Comparison of ENCODE assay signal across 24 cellular contexts in genomic region chr9:82972446-82972845, GRCh38.
"Had no signal": no experiment of that assay in that cellular context is flagged by ENCODE, and none has a peak within 500 bp of the region (broad histone marks: within the 10 kb centered on the region; RNA-seq: fewer than 3 reads in every experiment).

No MANE protein-coding gene starts in this region.

- H3K27me3 ChIP-seq: pancreas, upper lobe of right lung, uterus had no signal

- H3K4me3 ChIP-seq: heart right ventricle, left ventricle myocardium inferior, lung, pancreas, prostate gland, skin epidermis, spleen, upper lobe of right lung, uterus had no signal

- ATAC-seq: heart right ventricle; naive thymus-derived CD8-positive, alpha-beta T cell; pancreas; right cardiac atrium; sciatic nerve; stimulated activated effector memory CD8-positive, alpha-beta T cell treated with anti-CD3 and anti-CD28 coated beads, Interleukin-12 subunit alpha, Interleukin-12 subunit beta, amount 100 ng/mL, for 72 hours; upper lobe of right lung had no signal

- FAIRE-seq: islet of Langerhans, kidney, pancreas had no signal

- H3K27ac ChIP-seq: heart right ventricle, left ventricle myocardium inferior, pancreas, prostate gland, skin epidermis, spleen, upper lobe of right lung, uterus had no signal

- H3K36me3 ChIP-seq: heart right ventricle, left ventricle myocardium inferior, pancreas, prostate gland, spleen, upper lobe of right lung, uterus had no signal

- H3K9me3 ChIP-seq: pancreas, prostate gland, upper lobe of right lung, uterus had no signal

- DNase-seq: heart right ventricle; hypothalamus; immature natural killer cell; kidney; left ventricle myocardium inferior; mesendoderm; naive thymus-derived CD8-positive, alpha-beta T cell; nucleus accumbens; pancreas; posterior cingulate gyrus; retina; right cardiac atrium; spleen; stimulated activated CD4-positive, alpha-beta T cell treated with anti-CD3 and anti-CD28 coated beads, Interleukin-4, amount 100 ng/mL, for 24 hours; stimulated activated naive CD4-positive, alpha-beta T cell; trophoblast cell; upper lobe of right lung; uterus had no signal

- H3K4me1 ChIP-seq: heart right ventricle, left ventricle myocardium inferior, pancreas, prostate gland, spleen, upper lobe of right lung, uterus had no signal
